In the genomic region with DNA sequence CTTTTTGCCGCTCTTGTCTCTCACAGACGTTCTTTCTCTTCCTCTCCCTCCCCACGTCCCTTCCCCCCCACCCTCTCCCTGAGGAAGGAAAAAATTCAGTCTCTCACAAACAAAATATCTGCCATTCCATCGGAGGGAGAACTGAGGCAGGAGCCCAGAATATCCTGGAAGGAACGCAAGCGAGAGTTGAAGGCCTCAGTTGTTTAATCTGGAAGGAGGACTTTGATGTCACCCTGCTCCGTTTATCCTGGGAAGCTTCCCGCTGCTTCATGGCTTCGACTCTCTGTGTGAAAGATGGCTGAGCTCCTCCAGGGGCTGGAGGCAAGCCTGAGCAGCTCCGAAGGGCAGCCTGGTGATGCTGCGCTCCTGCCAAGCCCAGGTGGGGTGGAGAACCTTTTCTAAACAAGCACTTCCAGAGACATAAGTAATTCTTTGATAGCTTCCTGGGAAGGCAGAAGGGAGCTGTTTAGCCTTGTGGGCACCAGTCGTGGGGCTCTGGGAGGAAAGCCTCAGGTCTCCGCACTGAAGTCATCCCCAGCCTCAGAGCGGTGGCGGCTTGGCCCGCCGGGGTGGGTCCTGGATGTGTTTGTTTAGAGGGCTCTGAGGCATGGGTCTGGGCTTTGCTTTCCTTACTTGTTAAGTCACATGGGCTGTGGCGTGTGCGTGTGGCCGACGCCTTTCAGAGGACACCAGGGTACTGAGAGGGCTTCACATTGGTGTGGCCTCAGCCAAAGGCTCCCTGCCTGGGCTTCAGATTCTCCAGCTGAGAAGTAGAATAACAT, we compare ENCODE assay signal across 23 cellular contexts. TPM values are rescaled to one million over a fixed set of nuclear protein-coding genes. Genes with fewer than 3 reads are reported as not detected.
A peak's percentile ranks its signal among the peaks of the same experiment; 100 is the strongest.
DNase-seq lines count a peak whose midpoint lies in the region; ATAC-seq, FAIRE-seq and TF ChIP-seq lines count a peak whose summit lies in the region.
"Had no signal": no experiment of that assay in that cellular context is flagged by ENCODE, and none has a peak within 500 bp of the region (broad histone marks: within the 10 kb centered on the region; RNA-seq: fewer than 3 reads in every experiment).

No MANE protein-coding gene starts in this region.

- peak overlapping the region; percentile 17 to 19 for H3K4me3 ChIP-seq in ascending aorta
- H3K4me3 ChIP-seq: A549; BLaER1 treated with 17β-estradiol and CSF1 and Interleukin-3, amounts not matched to agents 10 nM and 100 nM had no signal

- intact Hi-C loops in ascending aorta (cut with DNase I), result no loop called here

- FAIRE-seq in GM12892 (lab: Jason Lieb, UNC), result no peak
- FAIRE-seq: A549, D721Med, G401.6 had no signal

- no peaks in the 10 kb centered on the region for H3K27me3 ChIP-seq in ascending aorta

- H3K36me3 ChIP-seq in ascending aorta, result peaks cover 10 to 26% of the 10 kb centered on the region in 2 donors
- H3K36me3 ChIP-seq: BLaER1 treated with 17β-estradiol and CSF1 and Interleukin-3, amounts not matched to agents 10 nM and 100 nM had no signal

- H3K4me1 ChIP-seq in ascending aorta, result peaks cover 11 to 45% of the 10 kb centered on the region in 2 donors
- H3K4me1 ChIP-seq: A549; BLaER1 treated with 17β-estradiol and CSF1 and Interleukin-3, amounts not matched to agents 10 nM and 100 nM had no signal

- DNase-seq in ascending aorta (ENCODE audit: low spot score in 2 of 2) (no peak), mucosa of gallbladder (ENCODE audit: low spot score) (peak; percentile 10), substantia nigra (lab: John Stamatoyannopoulos, UW) (no peak), amniotic stem cell (lab: John Stamatoyannopoulos, UW) (no peak), superior temporal gyrus (ENCODE audit: extremely low spot score) (no peak), GM12892 (ENCODE audit: insufficient read length) (no peak), NCI-H128 (lab: John Stamatoyannopoulos, UW; ENCODE audit: unreplicated experiment) (no peak)
- DNase-seq: CD8-positive, alpha-beta memory T cell; DND-41; KBM-7; MV-4-11; NCI-H1436; NCI-H2029; NCI-H2171 treated with DMSO at 0.1 percent for 48 hours; NCI-H82; Right ventricle myocardium superior had no signal

- no peak for TF ChIP-seq POLR2A in GM12892 (IDR thresholded peaks at IDR 0.05; ENCODE audit: low read depth, low read length)

- H3K27ac ChIP-seq in ascending aorta (peak overlapping the region; percentile 74 to 82), substantia nigra (ENCODE audit: low read depth, low read length, poor library complexity, severe bottlenecking) (peak overlapping the region; percentile 26)
- H3K27ac ChIP-seq: A549; BLaER1 treated with 17β-estradiol and CSF1 and Interleukin-3, amounts not matched to agents 10 nM and 100 nM had no signal

- ATAC-seq in esophagus mucosa, result peak; percentile 47
- ATAC-seq: A549, HCT116, Panc1 had no signal

- no peaks in the 10 kb centered on the region for H3K9me3 ChIP-seq in ascending aorta

- no peak for TF ChIP-seq CTCF in ascending aorta (IDR thresholded peaks at IDR 0.05)

RNA-seq across cellular contexts. Expression of a gene that starts 7.9 kb away (rescaled TPM):
- total RNA-seq in ascending aorta (33.2 TPM), esophagus mucosa (1.9 TPM), mucosa of gallbladder (32.0 TPM)
- polyA plus RNA-seq in GM12892 (2012; ENCODE audit: missing spikeins), result 0.13 TPM

Comparison
In these comparisons a context has a peak if more than half of its experiments do, and no peak if none do; other contexts are left out.
1. RNA of a gene that starts 7.9 kb away (total RNA-seq): 33.2 TPM in ascending aorta (single experiment) and 32.0 TPM in mucosa of gallbladder (single experiment); 1.9 TPM in esophagus mucosa (single experiment); every median in the first group is over 10 times any median in the second.